ENCODE assay signal across 1 cellular context in genomic region chr16:20610892-20611349, GRCh38.
A peak's percentile ranks its signal among the peaks of the same experiment; 100 is the strongest.
TF ChIP-seq lines count a peak whose summit lies in the region.

No MANE protein-coding gene starts in this region.

TF ChIP-seq in HepG2, 621 proteins besides CTCF, POLR2A, EP300 and RAD21 (continued from another document):
- peak; percentile 1; the same call in 1 of the 2 replicates for TF ChIP-seq THAP8 (CRISPR knock-in tag; IDR thresholded peaks at IDR 0.05; ENCODE audit: borderline replicate concordance)
- peak; percentile 45; the same call in 1 of the 2 replicates for TF ChIP-seq SP4 (CRISPR knock-in tag; IDR thresholded peaks at IDR 0.05)
- TF ChIP-seq, protein P1, sequence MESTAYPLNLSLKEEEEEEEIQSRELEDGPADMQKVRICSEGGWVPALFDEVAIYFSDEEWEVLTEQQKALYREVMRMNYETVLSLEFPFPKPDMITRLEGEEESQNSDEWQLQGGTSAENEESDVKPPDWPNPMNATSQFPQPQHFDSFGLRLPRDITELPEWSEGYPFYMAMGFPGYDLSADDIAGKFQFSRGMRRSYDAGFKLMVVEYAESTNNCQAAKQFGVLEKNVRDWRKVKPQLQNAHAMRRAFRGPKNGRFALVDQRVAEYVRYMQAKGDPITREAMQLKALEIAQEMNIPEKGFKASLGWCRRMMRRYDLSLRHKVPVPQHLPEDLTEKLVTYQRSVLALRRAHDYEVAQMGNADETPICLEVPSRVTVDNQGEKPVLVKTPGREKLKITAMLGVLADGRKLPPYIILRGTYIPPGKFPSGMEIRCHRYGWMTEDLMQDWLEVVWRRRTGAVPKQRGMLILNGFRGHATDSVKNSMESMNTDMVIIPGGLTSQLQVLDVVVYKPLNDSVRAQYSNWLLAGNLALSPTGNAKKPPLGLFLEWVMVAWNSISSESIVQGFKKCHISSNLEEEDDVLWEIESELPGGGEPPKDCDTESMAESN (CRISPR knock-in tag; conservative IDR thresholded peaks at IDR 0.05): peak; percentile 15; the same call in 1 of the 2 replicates
- TF ChIP-seq YEATS4 (CRISPR knock-in tag; IDR thresholded peaks at IDR 0.05; ENCODE audit: borderline replicate concordance): 0 out of 2 replicates have a peak, but pooled peaks have one; percentile 2
- peak; percentile 36; the same call in 1 of the 2 replicates for TF ChIP-seq ZNF451 (CRISPR knock-in tag; IDR thresholded peaks at IDR 0.05)
- peak; percentile 7; the same call in 1 of the 2 replicates for TF ChIP-seq PHF21A (CRISPR knock-in tag; IDR thresholded peaks at IDR 0.05)
- TF ChIP-seq RBFOX2 (IDR thresholded peaks at IDR 0.05; ENCODE audit: low read depth, low read length): no peak
- TF ChIP-seq, protein P2, sequence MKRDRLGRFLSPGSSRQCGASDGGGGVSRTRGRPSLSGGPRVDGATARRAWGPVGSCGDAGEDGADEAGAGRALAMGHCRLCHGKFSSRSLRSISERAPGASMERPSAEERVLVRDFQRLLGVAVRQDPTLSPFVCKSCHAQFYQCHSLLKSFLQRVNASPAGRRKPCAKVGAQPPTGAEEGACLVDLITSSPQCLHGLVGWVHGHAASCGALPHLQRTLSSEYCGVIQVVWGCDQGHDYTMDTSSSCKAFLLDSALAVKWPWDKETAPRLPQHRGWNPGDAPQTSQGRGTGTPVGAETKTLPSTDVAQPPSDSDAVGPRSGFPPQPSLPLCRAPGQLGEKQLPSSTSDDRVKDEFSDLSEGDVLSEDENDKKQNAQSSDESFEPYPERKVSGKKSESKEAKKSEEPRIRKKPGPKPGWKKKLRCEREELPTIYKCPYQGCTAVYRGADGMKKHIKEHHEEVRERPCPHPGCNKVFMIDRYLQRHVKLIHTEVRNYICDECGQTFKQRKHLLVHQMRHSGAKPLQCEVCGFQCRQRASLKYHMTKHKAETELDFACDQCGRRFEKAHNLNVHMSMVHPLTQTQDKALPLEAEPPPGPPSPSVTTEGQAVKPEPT (CRISPR knock-in tag; IDR thresholded peaks at IDR 0.05; ENCODE audit: low read depth): 0 out of 2 replicates have a peak, but pooled peaks have one; percentile 23
- TF ChIP-seq, protein P3, sequence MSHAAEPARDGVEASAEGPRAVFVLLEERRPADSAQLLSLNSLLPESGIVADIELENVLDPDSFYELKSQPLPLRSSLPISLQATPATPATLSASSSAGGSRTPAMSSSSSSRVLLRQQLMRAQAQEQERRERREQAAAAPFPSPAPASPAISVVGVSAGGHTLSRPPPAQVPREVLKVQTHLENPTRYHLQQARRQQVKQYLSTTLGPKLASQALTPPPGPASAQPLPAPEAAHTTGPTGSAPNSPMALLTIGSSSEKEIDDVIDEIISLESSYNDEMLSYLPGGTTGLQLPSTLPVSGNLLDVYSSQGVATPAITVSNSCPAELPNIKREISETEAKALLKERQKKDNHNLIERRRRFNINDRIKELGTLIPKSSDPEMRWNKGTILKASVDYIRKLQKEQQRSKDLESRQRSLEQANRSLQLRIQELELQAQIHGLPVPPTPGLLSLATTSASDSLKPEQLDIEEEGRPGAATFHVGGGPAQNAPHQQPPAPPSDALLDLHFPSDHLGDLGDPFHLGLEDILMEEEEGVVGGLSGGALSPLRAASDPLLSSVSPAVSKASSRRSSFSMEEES (CRISPR knock-in tag; IDR thresholded peaks at IDR 0.05): no peak
- no peak for TF ChIP-seq WIZ (CRISPR knock-in tag; IDR thresholded peaks at IDR 0.05)
- TF ChIP-seq, protein P4, sequence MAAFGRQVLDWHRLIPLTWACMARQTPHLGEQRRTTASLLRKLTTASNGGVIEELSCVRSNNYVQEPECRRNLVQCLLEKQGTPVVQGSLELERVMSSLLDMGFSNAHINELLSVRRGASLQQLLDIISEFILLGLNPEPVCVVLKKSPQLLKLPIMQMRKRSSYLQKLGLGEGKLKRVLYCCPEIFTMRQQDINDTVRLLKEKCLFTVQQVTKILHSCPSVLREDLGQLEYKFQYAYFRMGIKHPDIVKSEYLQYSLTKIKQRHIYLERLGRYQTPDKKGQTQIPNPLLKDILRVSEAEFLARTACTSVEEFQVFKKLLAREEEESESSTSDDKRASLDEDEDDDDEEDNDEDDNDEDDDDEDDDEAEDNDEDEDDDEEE (CRISPR knock-in tag; IDR thresholded peaks at IDR 0.05): 0 out of 2 replicates have a peak, but pooled peaks have one; percentile 17
- TF ChIP-seq FOXK1 (CRISPR knock-in tag; IDR thresholded peaks at IDR 0.05; ENCODE audit: borderline replicate concordance, low read depth): no peak
- TF ChIP-seq ZNF691 (CRISPR knock-in tag; IDR thresholded peaks at IDR 0.05; ENCODE audit: borderline replicate concordance, low read depth): no peak
- TF ChIP-seq ZNF788 (CRISPR knock-in tag; IDR thresholded peaks at IDR 0.05; ENCODE audit: borderline replicate concordance): no peak; the same call in 1 of the 2 replicates
- TF ChIP-seq, protein P5, sequence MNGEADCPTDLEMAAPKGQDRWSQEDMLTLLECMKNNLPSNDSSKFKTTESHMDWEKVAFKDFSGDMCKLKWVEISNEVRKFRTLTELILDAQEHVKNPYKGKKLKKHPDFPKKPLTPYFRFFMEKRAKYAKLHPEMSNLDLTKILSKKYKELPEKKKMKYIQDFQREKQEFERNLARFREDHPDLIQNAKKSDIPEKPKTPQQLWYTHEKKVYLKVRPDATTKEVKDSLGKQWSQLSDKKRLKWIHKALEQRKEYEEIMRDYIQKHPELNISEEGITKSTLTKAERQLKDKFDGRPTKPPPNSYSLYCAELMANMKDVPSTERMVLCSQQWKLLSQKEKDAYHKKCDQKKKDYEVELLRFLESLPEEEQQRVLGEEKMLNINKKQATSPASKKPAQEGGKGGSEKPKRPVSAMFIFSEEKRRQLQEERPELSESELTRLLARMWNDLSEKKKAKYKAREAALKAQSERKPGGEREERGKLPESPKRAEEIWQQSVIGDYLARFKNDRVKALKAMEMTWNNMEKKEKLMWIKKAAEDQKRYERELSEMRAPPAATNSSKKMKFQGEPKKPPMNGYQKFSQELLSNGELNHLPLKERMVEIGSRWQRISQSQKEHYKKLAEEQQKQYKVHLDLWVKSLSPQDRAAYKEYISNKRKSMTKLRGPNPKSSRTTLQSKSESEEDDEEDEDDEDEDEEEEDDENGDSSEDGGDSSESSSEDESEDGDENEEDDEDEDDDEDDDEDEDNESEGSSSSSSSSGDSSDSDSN (CRISPR knock-in tag; IDR thresholded peaks at IDR 0.05): 0 out of 2 replicates have a peak, but pooled peaks have one; percentile 19
- peak; percentile 90 for TF ChIP-seq ZNF572 (CRISPR knock-in tag; IDR thresholded peaks at IDR 0.05)
- TF ChIP-seq NFKBIZ (CRISPR knock-in tag; IDR thresholded peaks at IDR 0.05): 0 out of 2 replicates have a peak, but pooled peaks have one; percentile 9
- TF ChIP-seq ELF3 (CRISPR knock-in tag; IDR thresholded peaks at IDR 0.05): no peak
- peak; percentile 3; the same call in 1 of the 2 replicates for TF ChIP-seq ZNF350 (CRISPR knock-in tag; IDR thresholded peaks at IDR 0.05; ENCODE audit: borderline replicate concordance, low read depth)
- 0 out of 2 replicates have a peak, but pooled peaks have one; percentile 15 for TF ChIP-seq ZNF678 (CRISPR knock-in tag; IDR thresholded peaks at IDR 0.05)
- TF ChIP-seq ZNF839 (CRISPR knock-in tag; IDR thresholded peaks at IDR 0.05; ENCODE audit: borderline replicate concordance): peak; percentile 45
- TF ChIP-seq ZNF543 (CRISPR knock-in tag; IDR thresholded peaks at IDR 0.05): 0 out of 2 replicates have a peak, but pooled peaks have one; percentile 62
- no peak for TF ChIP-seq ZFP36L1 (CRISPR knock-in tag; IDR thresholded peaks at IDR 0.05)
- no peak for TF ChIP-seq LCORL (IDR thresholded peaks at IDR 0.05)
- 0 out of 2 replicates have a peak, but pooled peaks have one; percentile 18 for TF ChIP-seq LCORL (CRISPR knock-in tag; IDR thresholded peaks at IDR 0.05)
- TF ChIP-seq ARHGAP35 (CRISPR knock-in tag; IDR thresholded peaks at IDR 0.05; ENCODE audit: borderline replicate concordance): 0 out of 2 replicates have a peak, but pooled peaks have one; percentile 3
- 0 out of 2 replicates have a peak, but pooled peaks have one; percentile 29 for TF ChIP-seq HOXA5 (CRISPR knock-in tag; IDR thresholded peaks at IDR 0.05)
- 0 out of 2 replicates have a peak, but pooled peaks have one; percentile 3 for TF ChIP-seq ZGPAT (CRISPR knock-in tag; IDR thresholded peaks at IDR 0.05)
- peak; percentile 13; the same call in 1 of the 2 replicates for TF ChIP-seq ZNF251 (CRISPR knock-in tag; IDR thresholded peaks at IDR 0.05)
